8 cellular contexts compared by ENCODE assay signal in genomic region chr21:32653326-32653901, GRCh38. TPM values are rescaled to one million over a fixed set of nuclear protein-coding genes. Genes with fewer than 3 reads are reported as not detected.
DNase-seq lines count a peak whose midpoint lies in the region; ATAC-seq, FAIRE-seq and TF ChIP-seq lines count a peak whose summit lies in the region.

No MANE protein-coding gene starts in this region.

- POLR2A ChIA-PET in CD8-positive, alpha-beta T cell (lab: Charles Lee): no interaction called here

- CTCF ChIA-PET in CD8-positive, alpha-beta T cell (lab: Charles Lee): interaction anchor here (0.8 to 1.1 kb wide), 3 partner anchors 118 to 173 kb away, joined by 3 to 8 read pairs (median 3); partner anchors contain the start of gene PAXBP1

- peak; percentile 52 for ATAC-seq in CD8-positive, alpha-beta T cell
- peak; percentile 53 for ATAC-seq in GM19043 (IDR thresholded peaks at IDR 0.05; ENCODE audit: low read depth, unreplicated experiment)
- ATAC-seq in left colon: peak; percentile 94
- no peak for ATAC-seq in HG03280 (IDR thresholded peaks at IDR 0.05; ENCODE audit: unreplicated experiment)

- TF ChIP-seq CTCF in CD8-positive, alpha-beta T cell (IDR thresholded peaks at IDR 0.05): peak; percentile 62

- no peaks in the 10 kb centered on the region for H3K9me3 ChIP-seq in CD8-positive, alpha-beta T cell (ENCODE audit: low read length)

- DNase-seq in CD8-positive, alpha-beta T cell: peak in 2 of 7 experiments; percentile 12 to 26
- peak; percentile 5 for DNase-seq in NCI-H2107 (lab: John Stamatoyannopoulos, UW)
- DNase-seq in activated naive CD8-positive, alpha-beta T cell treated with anti-CD3 and anti-CD28 coated beads for 36 hours: peak; percentile 2
- DNase-seq in left colon: peak in 1 of 2 donors; percentile 24
- peak; percentile 27 for DNase-seq in urothelium cell line (ENCODE audit: low spot score)
- DNase-seq in MV-4-11 (lab: John Stamatoyannopoulos, UW): no peak

- H3K36me3 Mint-ChIP-seq in CD8-positive, alpha-beta T cell: peaks cover 64% of the 10 kb centered on the region
- H3K36me3 Mint-ChIP-seq in activated naive CD8-positive, alpha-beta T cell treated with anti-CD3 and anti-CD28 coated beads for 36 hours: peaks cover 9% of the 10 kb centered on the region

- no peak for FAIRE-seq in urothelium cell line (lab: Jason Lieb, UNC)

- H3K4me1 ChIP-seq in CD8-positive, alpha-beta T cell (ENCODE audit: insufficient read depth, low read length): no peaks in the 10 kb centered on the region

- H3K27ac Mint-ChIP-seq in CD8-positive, alpha-beta T cell: no peak overlapping the region
- H3K27ac Mint-ChIP-seq in activated naive CD8-positive, alpha-beta T cell treated with anti-CD3 and anti-CD28 coated beads for 36 hours: no peak overlapping the region

- H3K4me1 Mint-ChIP-seq in CD8-positive, alpha-beta T cell (ENCODE audit: low read depth): no peaks in the 10 kb centered on the region
- peaks cover 4% of the 10 kb centered on the region for H3K4me1 Mint-ChIP-seq in activated naive CD8-positive, alpha-beta T cell treated with anti-CD3 and anti-CD28 coated beads for 36 hours

- no peak overlapping the region for H3K4me3 ChIP-seq in CD8-positive, alpha-beta T cell (ENCODE audit: low read depth, low read length)

- intact Hi-C loops in CD8-positive, alpha-beta T cell (cut with DNase I, micrococcal nuclease): loop anchor here (1.0 to 2.0 kb wide), 3 partner anchors 173 to 543 kb away; no protein-coding TSS in a partner anchor
- intact Hi-C loops in left colon (cut with DNase I, micrococcal nuclease): no loop called here

- H3K9me3 Mint-ChIP-seq in CD8-positive, alpha-beta T cell: no peaks in the 10 kb centered on the region
- H3K9me3 Mint-ChIP-seq in activated naive CD8-positive, alpha-beta T cell treated with anti-CD3 and anti-CD28 coated beads for 36 hours: peaks cover 1% of the 10 kb centered on the region

- no peaks in the 10 kb centered on the region for H3K27me3 ChIP-seq in CD8-positive, alpha-beta T cell (ENCODE audit: insufficient read depth, low read length)

- H3K27ac ChIP-seq in CD8-positive, alpha-beta T cell (ENCODE audit: low read depth, low read length): no peak overlapping the region

- H3K36me3 ChIP-seq in CD8-positive, alpha-beta T cell (ENCODE audit: insufficient read depth, low read length): peaks cover 20% of the 10 kb centered on the region

- no peak overlapping the region for H3K4me3 Mint-ChIP-seq in CD8-positive, alpha-beta T cell
- no peak overlapping the region for H3K4me3 Mint-ChIP-seq in activated naive CD8-positive, alpha-beta T cell treated with anti-CD3 and anti-CD28 coated beads for 36 hours

- no peaks in the 10 kb centered on the region for H3K27me3 Mint-ChIP-seq in CD8-positive, alpha-beta T cell (ENCODE audit: low read depth)
- no peaks in the 10 kb centered on the region for H3K27me3 Mint-ChIP-seq in activated naive CD8-positive, alpha-beta T cell treated with anti-CD3 and anti-CD28 coated beads for 36 hours

RNA-seq across cellular contexts. Expression of gene CFAP298, which starts 41.2 kb away (rescaled TPM):
- total RNA-seq in CD8-positive, alpha-beta T cell: 1 to 10 TPM; 7.5 to 9.1 TPM
- total RNA-seq in activated naive CD8-positive, alpha-beta T cell treated with anti-CD3 and anti-CD28 coated beads for 36 hours: 10 to 100 TPM; 47.2 to 48.5 TPM
- 10 to 100 TPM; 28.7 to 32.7 TPM for total RNA-seq in left colon

Comparison
In these comparisons a context has a peak if more than half of its experiments do, and no peak if none do; other contexts are left out.
1. intact Hi-C loops: an anchor here in CD8-positive, alpha-beta T cell (1.0 to 2.0 kb wide); none called in left colon.